In the genomic region with DNA sequence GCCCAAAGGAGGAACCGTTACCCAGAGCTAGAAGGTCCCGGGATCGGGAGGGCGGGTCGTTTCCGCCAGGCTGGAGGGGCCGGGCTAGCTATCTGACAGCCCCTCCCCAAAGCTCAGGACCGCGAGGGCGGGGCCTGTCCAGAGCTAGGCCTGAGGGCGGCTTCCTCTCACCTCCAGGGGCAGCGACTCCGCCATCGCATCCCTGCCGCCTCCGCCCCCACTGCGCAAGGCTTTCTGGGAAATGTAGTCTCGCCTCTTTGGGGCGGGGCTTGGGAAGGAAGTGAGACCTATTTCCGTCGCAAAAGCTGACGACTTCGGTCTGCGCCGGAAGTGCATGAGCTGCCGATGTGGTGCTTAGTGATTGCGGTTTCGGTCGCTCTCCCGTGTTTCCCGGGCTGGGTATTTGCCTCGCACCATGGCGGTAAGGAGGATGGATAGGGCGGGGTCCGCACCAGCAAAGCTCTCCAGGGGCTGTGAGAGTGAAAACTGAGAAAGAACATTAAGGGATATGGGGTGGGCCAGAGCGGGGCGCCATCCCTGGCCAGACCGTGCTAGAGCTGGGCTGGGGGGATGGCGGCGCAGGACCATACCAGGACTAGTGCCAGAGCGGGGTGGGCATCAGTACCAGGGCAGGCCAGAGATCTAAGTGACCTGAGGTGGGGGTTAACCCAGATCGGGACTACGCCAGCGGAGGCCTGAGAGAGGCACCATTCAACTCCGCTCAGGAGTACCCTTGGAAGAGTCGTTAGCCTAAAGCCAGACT, we compare ENCODE assay signal across 8 cellular contexts. TPM values are rescaled to one million over a fixed set of nuclear protein-coding genes. Genes with fewer than 3 reads are reported as not detected.
DNase-seq lines count a peak whose midpoint lies in the region; ATAC-seq and TF ChIP-seq lines count a peak whose summit lies in the region.

A gene (plus strand): TSS at position 327 of the 763 bp plus-strand sequence. CDS start 89 bp downstream, at position 416.

- ATAC-seq in GM21723 (IDR thresholded peaks at IDR 0.05; ENCODE audit: unreplicated experiment) = peak; percentile 93

- H3K36me3 ChIP-seq in KMS-11 (ENCODE audit: insufficient read depth) = no peaks in the 10 kb centered on the region
- H3K36me3 ChIP-seq in Peyer's patch = peaks cover 0 to 40% (median 0%) of the 10 kb centered on the region in 3 donors
- H3K36me3 ChIP-seq in esophagus muscularis mucosa = peaks cover 31 to 48% (median 40%) of the 10 kb centered on the region in 4 donors
- H3K36me3 ChIP-seq in muscle layer of duodenum (ENCODE audit: control insufficient read depth in 1 of 2, insufficient read depth in 2 of 2, low read length in 2 of 2) = peaks cover 31 to 46% of the 10 kb centered on the region in 2 donors

- DNase-seq in DMS53 treated with DMSO at 0.1 percent for 48 hours (lab: John Stamatoyannopoulos, UW; ENCODE audit: unreplicated experiment) (peak; percentile 87), Peyer's patch (peak; percentile 98 to 99 (median 98)), esophagus muscularis mucosa (ENCODE audit: extremely low spot score) (peak; percentile 99)
- peak; percentile 99 to 100 for DNase-seq in activated T-cell treated with anti-CD3 and anti-CD28 coated beads, Interleukin-2, amount 50 U/mL, for 48 hours
- peak; percentile 96 for DNase-seq in stimulated activated CD8-positive, alpha-beta memory T cell treated with anti-CD3 and anti-CD28 coated beads, Interleukin-7, amount 100 ng/mL, for 4 hours (ENCODE audit: low read depth in 2 of 2)

- peaks cover 16% of the 10 kb centered on the region for H3K79me2 ChIP-seq in KMS-11 (ENCODE audit: insufficient read depth, low read depth)

- H3K27ac ChIP-seq in KMS-11 (peak within 1 kb of the TSS; percentile 31; the same call in 1 of the 2 replicates), Peyer's patch (peak within 1 kb of the TSS; percentile 75 to 85 (median 83)), esophagus muscularis mucosa (replicated peaks in 1 of 4) (peak within 1 kb of the TSS; percentile 77 to 90 (median 82)), muscle layer of duodenum (ENCODE audit: low read length) (peak within 1 kb of the TSS; percentile 88)

- H3K4me1 ChIP-seq in KMS-11 (ENCODE audit: low read depth, poor library complexity, severe bottlenecking) (peaks cover 10% of the 10 kb centered on the region), Peyer's patch (peaks cover 0 to 23% (median 7%) of the 10 kb centered on the region in 4 donors), esophagus muscularis mucosa (peaks cover 20 to 34% (median 25%) of the 10 kb centered on the region in 4 donors), muscle layer of duodenum (ENCODE audit: control insufficient read depth in 1 of 2, insufficient read depth in 2 of 2, low read length in 2 of 2) (peaks cover 8 to 30% of the 10 kb centered on the region in 2 donors)

- H3K27me3 ChIP-seq in KMS-11 (ENCODE audit: insufficient read depth, low read depth) = no peaks in the 10 kb centered on the region
- no peaks in the 10 kb centered on the region for H3K27me3 ChIP-seq in Peyer's patch
- no peaks in the 10 kb centered on the region for H3K27me3 ChIP-seq in esophagus muscularis mucosa
- H3K27me3 ChIP-seq in muscle layer of duodenum (ENCODE audit: low read depth, low read length) = no peaks in the 10 kb centered on the region

- WGBS in esophagus muscularis mucosa = under 1% methylated on average over 40 of the region's 46 CpGs

- TF ChIP-seq EP300 in esophagus muscularis mucosa (IDR thresholded peaks at IDR 0.05) = no peak

- H3K9ac ChIP-seq in KMS-11 = peak within 1 kb of the TSS; percentile 50; the same call in 1 of the 2 replicates

- H3K9me3 ChIP-seq in Peyer's patch (no peaks in the 10 kb centered on the region), esophagus muscularis mucosa (no peaks in the 10 kb centered on the region), muscle layer of duodenum (ENCODE audit: control insufficient read depth in 1 of 2, low read length in 2 of 2) (no peaks in the 10 kb centered on the region)

- H3K4me2 ChIP-seq in KMS-11 = peak within 1 kb of the TSS; percentile 94

- H3K4me3 ChIP-seq in KMS-11 (IDR thresholded peaks at IDR 0.05; ENCODE audit: insufficient read depth, low read depth, low read length) (no peak within 1 kb of the TSS), Peyer's patch (peak within 1 kb of the TSS; percentile 65 to 96 (median 90)), esophagus muscularis mucosa (peak within 1 kb of the TSS; percentile 72 to 98 (median 90)), muscle layer of duodenum (ENCODE audit: low read depth in 1 of 2, low read length in 2 of 2) (peak within 1 kb of the TSS; percentile 97 to 100)

- peak; percentile 66 to 67 for TF ChIP-seq POLR2A in Peyer's patch (IDR thresholded peaks at IDR 0.05)
- peak; percentile 63 for TF ChIP-seq POLR2A in esophagus muscularis mucosa (IDR thresholded peaks at IDR 0.05; ENCODE audit: low read depth)

- intact Hi-C loops in esophagus muscularis mucosa (cut with DNase I) = no loop called here

- no peak for TF ChIP-seq CTCF in KMS-11 (conservative IDR thresholded peaks at IDR 0.05; ENCODE audit: low read depth, low read length)
- peak in 4 of 6 experiments; percentile 7 to 41 (median 24) for TF ChIP-seq CTCF in Peyer's patch (IDR thresholded peaks at IDR 0.05)
- peak in 1 of 3 experiments; percentile 45 for TF ChIP-seq CTCF in esophagus muscularis mucosa (IDR thresholded peaks at IDR 0.05)

- peak within 1 kb of the TSS; percentile 81 for H2AFZ ChIP-seq in KMS-11 (ENCODE audit: low read depth)

- no peaks in the 10 kb centered on the region for H4K20me1 ChIP-seq in KMS-11 (ENCODE audit: insufficient read depth)

RNA-seq across cellular contexts. Expression of the gene that starts here (rescaled TPM):
- total RNA-seq in Peyer's patch (10 to 100 TPM; 23.9 to 40.3 (median 33.3) TPM), esophagus muscularis mucosa (10 to 100 TPM; 19.5 to 26.7 (median 23.8) TPM)

Comparison
In these comparisons a context has a peak if more than half of its experiments do, and no peak if none do; other contexts are left out.
1. H3K27ac ChIP-seq: peak in every context shown above with its lines; median percentile 88 in muscle layer of duodenum; 83 in Peyer's patch; 82 in esophagus muscularis mucosa; 31 in KMS-11.